2 cellular contexts compared by ENCODE assay signal in the genomic region with DNA sequence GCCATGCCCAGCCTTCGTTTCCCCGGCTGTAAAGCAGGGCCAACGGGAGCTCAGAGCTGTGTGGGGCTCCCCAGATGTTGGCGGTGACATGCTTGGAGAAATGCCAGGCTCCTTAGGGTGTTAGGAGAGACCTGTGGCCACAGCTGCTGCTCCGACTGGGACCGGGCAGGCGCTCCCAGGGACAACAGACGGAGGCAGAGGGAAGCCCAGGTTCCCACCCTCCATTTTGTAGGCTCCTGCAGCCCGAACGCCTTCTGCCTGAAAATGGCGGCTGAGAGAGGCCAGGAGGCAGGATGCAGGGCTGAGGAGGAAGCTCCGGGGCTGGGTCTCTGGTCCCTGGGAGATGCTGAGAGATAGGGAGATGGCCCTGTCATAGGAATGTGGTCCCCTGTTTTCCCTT.
A peak's percentile ranks its signal among the peaks of the same experiment; 100 is the strongest.
TF ChIP-seq lines count a peak whose summit lies in the region.

No MANE protein-coding gene starts in this region.

TF ChIP-seq in GM12878, 131 proteins besides CTCF, POLR2A, EP300 and RAD21:
- TF ChIP-seq YY1 (IDR thresholded peaks at IDR 0.05; ENCODE audit: low read depth, low read length) (peak; percentile 56; the same call in 1 of the 2 replicates), RELB (IDR thresholded peaks at IDR 0.05; ENCODE audit: low read depth) (no peak)

TF ChIP-seq in HEK293T, 16 proteins besides CTCF, POLR2A, EP300 and RAD21:
- no peak for TF ChIP-seq HDGF (IDR thresholded peaks at IDR 0.05; ENCODE audit: borderline replicate concordance)
- no peak for TF ChIP-seq NFRKB (IDR thresholded peaks at IDR 0.05)
- no peak for TF ChIP-seq ARNT (IDR thresholded peaks at IDR 0.05)
